8 cellular contexts compared by ENCODE assay signal in genomic region chr19:49987159-49987698, GRCh38. TPM values are rescaled to one million over a fixed set of nuclear protein-coding genes. Genes with fewer than 3 reads are reported as not detected.
DNase-seq lines count a peak whose midpoint lies in the region; ATAC-seq, FAIRE-seq and TF ChIP-seq lines count a peak whose summit lies in the region.

No MANE protein-coding gene starts in this region.

- no peaks in the 10 kb centered on the region for H3K79me2 ChIP-seq in H1 (ENCODE audit: control insufficient read depth in 1 of 2, insufficient read depth in 2 of 2, low read length in 2 of 2)
- no peaks in the 10 kb centered on the region for H3K79me2 ChIP-seq in mesendoderm (ENCODE audit: control insufficient read depth, insufficient read depth, low read length)

- H4K20me1 ChIP-seq in H1 (replicated peaks in 1 of 2; ENCODE audit: control insufficient read depth in 1 of 2, insufficient read depth in 2 of 2, low read length in 2 of 2), result peaks cover 3 to 27% of the 10 kb centered on the region in 2 experiments

- no peak overlapping the region for H3K4me3 ChIP-seq in H1 (ENCODE audit: extremely low read depth in 1 of 4, insufficient read depth in 2 of 4, low read depth in 3 of 4, low read length in 4 of 4)
- H3K4me3 ChIP-seq in mesendoderm (ENCODE audit: low read length), result no peak overlapping the region

- peak in 1 of 2 experiments; percentile 28; a peak in 1 of 4 replicates for TF ChIP-seq RAD21 in H1 (IDR thresholded peaks at IDR 0.05 in 1 of 2, conservative IDR thresholded peaks at IDR 0.05 in 1 of 2; ENCODE audit: low read depth in 2 of 2, low read length in 2 of 2)

- no peaks in the 10 kb centered on the region for H3K27me3 ChIP-seq in H1 (replicated peaks in 1 of 4; ENCODE audit: control insufficient read depth in 3 of 4, extremely low read depth in 1 of 4, insufficient read depth in 3 of 4, low read length in 3 of 4)
- no peaks in the 10 kb centered on the region for H3K27me3 ChIP-seq in mesendoderm (ENCODE audit: insufficient read depth, low read length, poor library complexity)

- H3K18ac ChIP-seq in H1 (ENCODE audit: extremely low read depth, low read length) (no peak overlapping the region), mesendoderm (ENCODE audit: low read length) (no peak overlapping the region)

- H3K79me1 ChIP-seq in H1 (ENCODE audit: low read depth, low read length) (no peaks in the 10 kb centered on the region), mesendoderm (ENCODE audit: low read length) (no peaks in the 10 kb centered on the region)

- DNase-seq in ELR (ENCODE audit: low read depth), result peak; percentile 91
- peak; percentile 94 for DNase-seq in NCI-H460 (ENCODE audit: extremely low read depth, low read depth)
- peak; percentile 54 to 63 (median 57) for DNase-seq in activated CD8-positive, alpha-beta memory T cell treated with anti-CD3 and anti-CD28 coated beads for 48 hours (ENCODE audit: low read depth in 2 of 3, low spot score in 2 of 3)
- DNase-seq in H1 (ENCODE audit: low read depth in 1 of 2, low spot score in 2 of 2), result peak; percentile 90 to 94
- peak; percentile 98 for DNase-seq in mesendoderm
- peak; percentile 61 to 62 for DNase-seq in stimulated activated CD8-positive, alpha-beta memory T cell treated with anti-CD3 and anti-CD28 coated beads, Interleukin-15, amount 100 ng/mL, for 48 hours (ENCODE audit: low read depth in 2 of 2)
- DNase-seq in NCI-H2227 (lab: John Stamatoyannopoulos, UW; ENCODE audit: unreplicated experiment), result no peak

- WGBS in H1 (ENCODE audit: extremely low coverage in 1 of 2, insufficient coverage in 1 of 2, insufficient read length in 1 of 2, insufficient replicate concordance in 2 of 2, low coverage in 1 of 2, low lambda C conversion rate in 2 of 2, missing lambda C conversion rate in 1 of 2), 2 experiments, result 31% methylated on average over 9 of the region's 9 CpGs; no CpG with 5 or more reads in 1 of the 2 experiments
- WGBS in mesendoderm (ENCODE audit: extremely low coverage, insufficient coverage, low lambda C conversion rate), result no CpG with 5 or more reads among the region's 9 CpGs

- H3K36me3 ChIP-seq in H1 (ENCODE audit: control insufficient read depth in 2 of 4, insufficient read depth in 4 of 4, low read length in 3 of 4) (no peaks in the 10 kb centered on the region; a peak in 2 of 8 replicates), mesendoderm (ENCODE audit: control insufficient read depth, insufficient read depth, low read length) (no peaks in the 10 kb centered on the region)

- H3K23me2 ChIP-seq in H1 (ENCODE audit: low read depth, low read length), result no peaks in the 10 kb centered on the region

- H3K4ac ChIP-seq in H1 (replicated peaks; ENCODE audit: insufficient read length, low read depth, low read length) (no peak overlapping the region), mesendoderm (ENCODE audit: low read depth, low read length) (no peak overlapping the region)

- no peak overlapping the region for H3K23ac ChIP-seq in H1 (ENCODE audit: insufficient read length)
- no peak overlapping the region for H3K23ac ChIP-seq in mesendoderm (ENCODE audit: low read length)

- no peak overlapping the region for H2BK5ac ChIP-seq in H1 (ENCODE audit: low read depth, low read length)
- H2BK5ac ChIP-seq in mesendoderm (ENCODE audit: low read length), result no peak overlapping the region

- no peak overlapping the region for H2BK15ac ChIP-seq in H1 (ENCODE audit: low read length)
- H2BK15ac ChIP-seq in mesendoderm (replicated peaks; ENCODE audit: low read depth), result no peak overlapping the region

- peak; percentile 98 for FAIRE-seq in H1 (lab: Jason Lieb, UNC)

- H2AFZ ChIP-seq in H1 (ENCODE audit: low read length), result no peak overlapping the region

- no peak overlapping the region for H2BK12ac ChIP-seq in H1 (ENCODE audit: low read depth, low read length)

- H4K5ac ChIP-seq in H1 (ENCODE audit: insufficient read length, low read depth, low read length), result no peak overlapping the region
- H4K5ac ChIP-seq in mesendoderm (ENCODE audit: low read length), result no peak overlapping the region

- ATAC-seq in GM21619 (IDR thresholded peaks at IDR 0.05; ENCODE audit: unreplicated experiment), result no peak

- H3K56ac ChIP-seq in H1 (replicated peaks; ENCODE audit: insufficient read length, low read depth, low read length), result no peak overlapping the region
- no peak overlapping the region for H3K56ac ChIP-seq in mesendoderm (ENCODE audit: low read length)

- CTCF ChIA-PET in H1 (lab: Charles Lee; ENCODE audit: partially characterized antibody), result interaction anchor here (0.6 to 16.2 kb wide), 10 partner anchors 8 to 166 kb away, joined by 3 to 231 read pairs (median 4); partner anchors contain the start of genes ATF5 and NUP62

- H4K8ac ChIP-seq in H1 (ENCODE audit: extremely low read depth, insufficient read depth, low read length) (no peak overlapping the region; the same call in 1 of the 2 replicates), mesendoderm (ENCODE audit: low read depth, low read length) (no peak overlapping the region)

- POLR2A ChIA-PET in H1 (lab: Charles Lee; ENCODE audit: partially characterized antibody), result interaction anchor here (0.8 to 6.1 kb wide), 6 partner anchors 15 to 63 kb away, joined by 3 to 36 read pairs (median 4); partner anchors contain the start of genes ATF5, NUP62, VRK3 and ZNF473

- H4K91ac ChIP-seq in H1 (replicated peaks; ENCODE audit: insufficient read length, low read length), result no peak overlapping the region

- TF ChIP-seq POLR2A in H1 (IDR thresholded peaks at IDR 0.05; ENCODE audit: control extremely low read depth in 1 of 2, low read depth in 2 of 2, low read length in 2 of 2), result no peak

- H2BK20ac ChIP-seq in H1 (ENCODE audit: low read length), result no peak overlapping the region

- no peak for TF ChIP-seq EP300 in H1 (IDR thresholded peaks at IDR 0.05; ENCODE audit: borderline replicate concordance in 1 of 2, low read depth in 2 of 2, low read length in 2 of 2)

- H3K4me2 ChIP-seq in H1 (ENCODE audit: insufficient read depth in 1 of 2, low read depth in 2 of 2, low read length in 2 of 2), result no peak overlapping the region
- H3K4me2 ChIP-seq in mesendoderm (ENCODE audit: low read length), result no peak overlapping the region

- TF ChIP-seq CTCF in H1 (IDR thresholded peaks at IDR 0.05; ENCODE audit: control extremely low read depth in 1 of 3, insufficient read depth in 1 of 3, low read depth in 1 of 3, low read length in 3 of 3), result peak in 2 of 3 experiments; percentile 11 to 33; a peak in 2 of 4 replicates

- H3K27ac ChIP-seq in H1 (ENCODE audit: low read depth, low read length) (no peak overlapping the region), mesendoderm (ENCODE audit: low read depth, low read length) (no peak overlapping the region)

- no peaks in the 10 kb centered on the region for H3K4me1 ChIP-seq in H1 (replicated peaks in 1 of 4; ENCODE audit: control insufficient read depth in 3 of 4, insufficient read depth in 4 of 4, low read length in 3 of 4)
- H3K4me1 ChIP-seq in mesendoderm (ENCODE audit: control insufficient read depth, low read depth, low read length), result no peaks in the 10 kb centered on the region

- no peak overlapping the region for H3K14ac ChIP-seq in H1 (ENCODE audit: insufficient read length)

- no peak overlapping the region for H3K9ac ChIP-seq in H1 (replicated peaks in 1 of 4; ENCODE audit: extremely low read depth in 1 of 4, low read depth in 3 of 4, low read length in 3 of 4)
- no peak overlapping the region for H3K9ac ChIP-seq in mesendoderm (ENCODE audit: low read length)

- no peak overlapping the region for H2AK5ac ChIP-seq in H1 (ENCODE audit: low read depth, low read length)
- no peak overlapping the region for H2AK5ac ChIP-seq in mesendoderm (ENCODE audit: low read length)

- no peak overlapping the region for H2BK120ac ChIP-seq in H1 (replicated peaks; ENCODE audit: low read depth, low read length)
- no peak overlapping the region for H2BK120ac ChIP-seq in mesendoderm (ENCODE audit: low read depth, low read length)

- no peaks in the 10 kb centered on the region for H3K9me3 ChIP-seq in H1 (ENCODE audit: insufficient read depth in 2 of 2, low read depth in 1 of 2, low read length in 1 of 2)

RNA-seq across cellular contexts. Expression of gene SIGLEC11, which starts 26.3 kb away (rescaled TPM):
- not detected in 2 replicates for total RNA-seq in NCI-H460 (2014; rRNA removed; shearing (Covaris generic))
- polyA plus RNA-seq in NCI-H460 (2014; cell fraction: nucleus; rRNA removed), result not detected in 2 replicates
- not detected in 2 replicates for total RNA-seq in H1 (2021; fragmentation: NEBNext Ultra II Directional; extraction: Animal tissue kit (Norgen Biotek cat#: 25700))
- 0.14 and 0.18 TPM in 2 replicates for polyA plus RNA-seq in H1 (2011; rRNA removed)
- polyA plus RNA-seq in H1 (2011; cell fraction: cytosol; rRNA removed), result not detected
- polyA plus RNA-seq in H1 (2011; cell fraction: nucleus; rRNA removed), result 0.14 TPM
- polyA plus RNA-seq in H1 (2012, experiment 1 of 2), result 0.15 to 0.17 TPM in 2 of 4 replicates, not detected in the others
- not detected for polyA plus RNA-seq in H1 (2012, experiment 2 of 2)
- polyA plus RNA-seq in H1 (2013, experiment 1 of 2), result not detected
- 0.04 TPM for polyA plus RNA-seq in H1 (2013, experiment 2 of 2)
- not detected in 2 replicates for polyA minus RNA-seq in H1 (2011; rRNA and poly(A)+ RNA removed)
- not detected for polyA minus RNA-seq in H1 (2011; cell fraction: cytosol; rRNA and poly(A)+ RNA removed)
- polyA minus RNA-seq in H1 (2011; cell fraction: nucleus; rRNA and poly(A)+ RNA removed), result not detected
- not detected for polyA plus RNA-seq in mesendoderm (2013, experiment 1 of 2)
- polyA plus RNA-seq in mesendoderm (2013, experiment 2 of 2), result not detected

RNA-seq across cellular contexts. Expression of gene VRK3, which starts 37.9 kb away (rescaled TPM):
- 17.8 and 19.4 TPM in 2 replicates for total RNA-seq in NCI-H460 (2014; rRNA removed; shearing (Covaris generic))
- polyA plus RNA-seq in NCI-H460 (2014; cell fraction: nucleus; rRNA removed), result 12.5 and 13.9 TPM in 2 replicates
- 34.5 and 36.1 TPM in 2 replicates for total RNA-seq in H1 (2021; fragmentation: NEBNext Ultra II Directional; extraction: Animal tissue kit (Norgen Biotek cat#: 25700))
- 18.4 and 21.3 TPM in 2 replicates for polyA plus RNA-seq in H1 (2011; rRNA removed)
- polyA plus RNA-seq in H1 (2011; cell fraction: cytosol; rRNA removed), result 24.1 TPM
- polyA plus RNA-seq in H1 (2011; cell fraction: nucleus; rRNA removed), result 24.9 TPM
- polyA plus RNA-seq in H1 (2012, experiment 1 of 2), result 28.5 to 33.8 TPM (median 30.1 TPM) in 4 replicates
- 27.2 TPM for polyA plus RNA-seq in H1 (2012, experiment 2 of 2)
- polyA plus RNA-seq in H1 (2013, experiment 1 of 2), result 21.5 TPM
- 20.4 TPM for polyA plus RNA-seq in H1 (2013, experiment 2 of 2)
- polyA minus RNA-seq in H1 (2011; rRNA and poly(A)+ RNA removed), result 15.9 and 19.5 TPM in 2 replicates
- 10.3 TPM for polyA minus RNA-seq in H1 (2011; cell fraction: cytosol; rRNA and poly(A)+ RNA removed)
- polyA minus RNA-seq in H1 (2011; cell fraction: nucleus; rRNA and poly(A)+ RNA removed), result 24.9 TPM
- 15.1 TPM for polyA plus RNA-seq in mesendoderm (2013, experiment 1 of 2)
- polyA plus RNA-seq in mesendoderm (2013, experiment 2 of 2), result 15.4 TPM

RNA-seq across cellular contexts. Expression of gene ZNF473, which starts 38.6 kb away (rescaled TPM):
- 9.3 and 9.5 TPM in 2 replicates for total RNA-seq in NCI-H460 (2014; rRNA removed; shearing (Covaris generic))
- polyA plus RNA-seq in NCI-H460 (2014; cell fraction: nucleus; rRNA removed), result 5.4 and 9.9 TPM in 2 replicates
- 11.0 and 11.7 TPM in 2 replicates for total RNA-seq in H1 (2021; fragmentation: NEBNext Ultra II Directional; extraction: Animal tissue kit (Norgen Biotek cat#: 25700))
- 5.2 and 5.8 TPM in 2 replicates for polyA plus RNA-seq in H1 (2011; rRNA removed)
- 7.0 TPM for polyA plus RNA-seq in H1 (2011; cell fraction: cytosol; rRNA removed)
- polyA plus RNA-seq in H1 (2011; cell fraction: nucleus; rRNA removed), result 15.3 TPM
- 5.4 to 8.6 TPM (median 6.7 TPM) in 4 replicates for polyA plus RNA-seq in H1 (2012, experiment 1 of 2)
- polyA plus RNA-seq in H1 (2012, experiment 2 of 2), result 0.75 TPM
- polyA plus RNA-seq in H1 (2013, experiment 1 of 2), result 5.4 TPM
- 4.7 TPM for polyA plus RNA-seq in H1 (2013, experiment 2 of 2)
- polyA minus RNA-seq in H1 (2011; rRNA and poly(A)+ RNA removed), result 21.4 and 23.0 TPM in 2 replicates
- 9.7 TPM for polyA minus RNA-seq in H1 (2011; cell fraction: cytosol; rRNA and poly(A)+ RNA removed)
- polyA minus RNA-seq in H1 (2011; cell fraction: nucleus; rRNA and poly(A)+ RNA removed), result 21.8 TPM
- polyA plus RNA-seq in mesendoderm (2013, experiment 1 of 2), result 5.3 TPM
- polyA plus RNA-seq in mesendoderm (2013, experiment 2 of 2), result 5.4 TPM

RNA-seq across cellular contexts. Expression of gene NUP62, which starts 57.9 kb away (rescaled TPM):
- total RNA-seq in NCI-H460 (2014; rRNA removed; shearing (Covaris generic)), result 20.5 and 22.3 TPM in 2 replicates
- 34.8 and 43.9 TPM in 2 replicates for polyA plus RNA-seq in NCI-H460 (2014; cell fraction: nucleus; rRNA removed)
- 106 and 107 TPM in 2 replicates for total RNA-seq in H1 (2021; fragmentation: NEBNext Ultra II Directional; extraction: Animal tissue kit (Norgen Biotek cat#: 25700))
- 50.0 and 60.0 TPM in 2 replicates for polyA plus RNA-seq in H1 (2011; rRNA removed)
- polyA plus RNA-seq in H1 (2011; cell fraction: cytosol; rRNA removed), result 38.7 TPM
- polyA plus RNA-seq in H1 (2011; cell fraction: nucleus; rRNA removed), result 35.8 TPM
- polyA plus RNA-seq in H1 (2012, experiment 1 of 2), result 56.0 to 96.8 TPM (median 85.0 TPM) in 4 replicates
- 58.7 TPM for polyA plus RNA-seq in H1 (2012, experiment 2 of 2)
- polyA plus RNA-seq in H1 (2013, experiment 1 of 2), result 65.6 TPM
- polyA plus RNA-seq in H1 (2013, experiment 2 of 2), result 65.7 TPM
- polyA minus RNA-seq in H1 (2011; rRNA and poly(A)+ RNA removed), result 24.9 and 28.6 TPM in 2 replicates
- polyA minus RNA-seq in H1 (2011; cell fraction: cytosol; rRNA and poly(A)+ RNA removed), result 32.0 TPM
- polyA minus RNA-seq in H1 (2011; cell fraction: nucleus; rRNA and poly(A)+ RNA removed), result 29.1 TPM
- 73.2 TPM for polyA plus RNA-seq in mesendoderm (2013, experiment 1 of 2)
- polyA plus RNA-seq in mesendoderm (2013, experiment 2 of 2), result 74.5 TPM

RNA-seq across cellular contexts. Expression of gene ATF5, which starts 58.2 kb away (rescaled TPM):
- 21.7 and 22.5 TPM in 2 replicates for total RNA-seq in NCI-H460 (2014; rRNA removed; shearing (Covaris generic))
- 17.5 and 19.3 TPM in 2 replicates for polyA plus RNA-seq in NCI-H460 (2014; cell fraction: nucleus; rRNA removed)
- total RNA-seq in H1 (2021; fragmentation: NEBNext Ultra II Directional; extraction: Animal tissue kit (Norgen Biotek cat#: 25700)), result 13.1 TPM in 2 replicates
- polyA plus RNA-seq in H1 (2011; rRNA removed), result 6.2 and 25.0 TPM in 2 replicates
- polyA plus RNA-seq in H1 (2011; cell fraction: cytosol; rRNA removed), result 14.2 TPM
- 11.7 TPM for polyA plus RNA-seq in H1 (2011; cell fraction: nucleus; rRNA removed)
- polyA plus RNA-seq in H1 (2012, experiment 1 of 2), result 8.1 to 13.9 TPM (median 12.5 TPM) in 4 replicates
- polyA plus RNA-seq in H1 (2012, experiment 2 of 2), result 11.9 TPM
- polyA plus RNA-seq in H1 (2013, experiment 1 of 2), result 10.9 TPM
- polyA plus RNA-seq in H1 (2013, experiment 2 of 2), result 10.2 TPM
- 0.83 and 1.7 TPM in 2 replicates for polyA minus RNA-seq in H1 (2011; rRNA and poly(A)+ RNA removed)
- 4.8 TPM for polyA minus RNA-seq in H1 (2011; cell fraction: cytosol; rRNA and poly(A)+ RNA removed)
- 3.0 TPM for polyA minus RNA-seq in H1 (2011; cell fraction: nucleus; rRNA and poly(A)+ RNA removed)
- 35.5 TPM for polyA plus RNA-seq in mesendoderm (2013, experiment 1 of 2)
- 36.1 TPM for polyA plus RNA-seq in mesendoderm (2013, experiment 2 of 2)
